9 cellular contexts compared by ENCODE assay signal in the genomic region with DNA sequence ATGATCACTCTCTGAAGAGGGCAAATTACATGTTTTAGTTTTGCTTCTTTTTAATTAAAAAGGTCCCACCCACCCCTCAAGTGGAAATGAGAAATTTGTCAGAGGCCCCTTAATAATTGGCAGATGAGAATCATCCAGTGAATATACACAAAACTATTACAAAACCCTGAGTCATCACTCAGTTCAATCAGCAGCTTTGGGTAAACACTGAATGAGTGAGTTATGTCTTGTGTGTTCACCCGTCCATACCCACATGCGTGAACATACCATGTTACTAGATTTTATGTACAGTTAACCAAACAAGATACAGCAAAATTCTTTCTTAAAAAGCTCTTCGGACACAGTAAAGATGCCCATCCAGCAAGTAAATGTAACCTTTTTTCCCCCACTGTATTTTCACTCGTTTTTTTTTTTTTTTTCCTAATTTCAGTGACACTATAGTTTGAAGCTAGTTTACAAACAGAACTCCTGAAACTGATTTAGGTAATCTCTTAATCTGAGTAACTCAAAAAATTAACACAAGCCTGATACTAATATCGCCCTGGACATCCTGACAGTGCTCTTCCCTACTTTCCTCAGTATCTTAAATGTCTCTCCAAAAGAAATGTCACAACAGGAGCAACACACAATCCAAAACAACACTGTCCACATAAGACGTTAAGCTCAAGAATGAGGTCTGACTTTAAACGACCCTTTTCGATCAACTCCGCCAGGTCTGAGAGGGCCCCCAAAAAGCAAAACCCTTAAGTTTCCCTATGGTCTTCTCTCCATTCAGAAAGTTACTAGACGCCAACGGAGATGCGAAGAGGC. TPM values are rescaled to one million over a fixed set of nuclear protein-coding genes. Genes with fewer than 3 reads are reported as not detected.
DNase-seq lines count a peak whose midpoint lies in the region; ATAC-seq, FAIRE-seq and TF ChIP-seq lines count a peak whose summit lies in the region.
"Had no signal": no experiment of that assay in that cellular context is flagged by ENCODE, and none has a peak within 500 bp of the region (broad histone marks: within the 10 kb centered on the region; RNA-seq: fewer than 3 reads in every experiment).

No MANE protein-coding gene starts in this region.

- H3K4me2 ChIP-seq in astrocyte (ENCODE audit: low read length), result peak overlapping the region; percentile 89

- H3K4me3 ChIP-seq in astrocyte (ENCODE audit: insufficient read depth, low read depth, low read length) (peak overlapping the region; percentile 84), iPS-18a (ENCODE audit: low read length) (peak overlapping the region; percentile 94), skeletal muscle tissue (ENCODE audit: low read length in 3 of 3) (peak overlapping the region; percentile 76 to 93 (median 90))

- peaks cover 66% of the 10 kb centered on the region for H3K79me2 ChIP-seq in astrocyte (ENCODE audit: insufficient read depth, low read length)

- no peak for TF ChIP-seq CTCF in astrocyte (IDR thresholded peaks at IDR 0.05; ENCODE audit: insufficient read depth, low read depth, low read length)

- no peaks in the 10 kb centered on the region for H3K27me3 ChIP-seq in astrocyte (ENCODE audit: insufficient read depth, low read length)
- no peaks in the 10 kb centered on the region for H3K27me3 ChIP-seq in iPS-18a (ENCODE audit: control insufficient read depth, insufficient read depth, low read length)
- H3K27me3 ChIP-seq in skeletal muscle tissue (ENCODE audit: control insufficient read depth in 3 of 3, insufficient read depth in 3 of 3, low read length in 3 of 3), result no peaks in the 10 kb centered on the region

- peak overlapping the region; percentile 95 for H3K9ac ChIP-seq in astrocyte (ENCODE audit: low read length)
- H3K9ac ChIP-seq in iPS-18a (ENCODE audit: low read length), result peak overlapping the region; percentile 92
- peak overlapping the region; percentile 96 to 97 (median 97) for H3K9ac ChIP-seq in skeletal muscle tissue (ENCODE audit: low read depth in 1 of 3, low read length in 3 of 3)

- H3K27me3 Mint-ChIP-seq in astrocyte (ENCODE audit: low read depth, unreplicated experiment), result no peaks in the 10 kb centered on the region

- H3K36me3 Mint-ChIP-seq in astrocyte (ENCODE audit: low read depth, unreplicated experiment), result peaks cover 7% of the 10 kb centered on the region

- H3K27ac Mint-ChIP-seq in astrocyte (ENCODE audit: unreplicated experiment), result peak overlapping the region; percentile 94

- H3K36me3 ChIP-seq in astrocyte (ENCODE audit: insufficient read depth, low read length), result no peaks in the 10 kb centered on the region
- H3K36me3 ChIP-seq in iPS-18a (ENCODE audit: control insufficient read depth, low read depth, low read length), result no peaks in the 10 kb centered on the region
- H3K36me3 ChIP-seq in skeletal muscle tissue (ENCODE audit: control insufficient read depth in 3 of 3, insufficient read depth in 3 of 3, low read length in 3 of 3), result peaks cover 2 to 4% (median 3%) of the 10 kb centered on the region in 3 donors

- peaks cover 58% of the 10 kb centered on the region for H4K20me1 ChIP-seq in astrocyte (ENCODE audit: insufficient read depth, low read length)

- H3K9me3 ChIP-seq in astrocyte (ENCODE audit: insufficient read depth, low read depth, low read length) (no peaks in the 10 kb centered on the region), iPS-18a (ENCODE audit: control insufficient read depth, low read depth, low read length) (no peaks in the 10 kb centered on the region), skeletal muscle tissue (ENCODE audit: control insufficient read depth in 3 of 3, low read length in 3 of 3) (no peaks in the 10 kb centered on the region)

- DNase-seq in NCI-H146 (lab: John Stamatoyannopoulos, UW) (peak; percentile 26), NCI-H146 treated with DMSO at 0.1 percent for 48 hours (lab: John Stamatoyannopoulos, UW; ENCODE audit: unreplicated experiment) (no peak), NCI-H774 (lab: John Stamatoyannopoulos, UW) (peak; percentile 16), astrocyte (ENCODE audit: low read depth) (peak; percentile 70)

- no peaks in the 10 kb centered on the region for H3K9me3 Mint-ChIP-seq in astrocyte (ENCODE audit: unreplicated experiment)

- no peak overlapping the region for H2AFZ ChIP-seq in astrocyte (ENCODE audit: low read depth, low read length)

- H3K4me1 ChIP-seq in astrocyte (ENCODE audit: insufficient read depth, low read length) (peaks cover 12% of the 10 kb centered on the region), iPS-18a (ENCODE audit: control insufficient read depth, low read depth, low read length) (peaks cover 7% of the 10 kb centered on the region), skeletal muscle tissue (ENCODE audit: control insufficient read depth in 3 of 3, insufficient read depth in 3 of 3, low read length in 3 of 3) (peaks cover 7 to 24% (median 17%) of the 10 kb centered on the region in 3 donors)

- FAIRE-seq in astrocyte (lab: Jason Lieb, UNC), result no peak
- FAIRE-seq: islet of Langerhans had no signal

- H3K4me3 Mint-ChIP-seq in astrocyte (ENCODE audit: unreplicated experiment), result peak overlapping the region; percentile 95

- H3K4me1 Mint-ChIP-seq in astrocyte (ENCODE audit: low read depth, unreplicated experiment), result peaks cover 13% of the 10 kb centered on the region

- ATAC-seq in HG02840 (IDR thresholded peaks at IDR 0.05; ENCODE audit: low FRiP score, unreplicated experiment) (peak; percentile 27), GM21576 (IDR thresholded peaks at IDR 0.05; ENCODE audit: unreplicated experiment) (no peak)

- H3K27ac ChIP-seq in astrocyte (ENCODE audit: low read depth, low read length), result peak overlapping the region; percentile 99
- no peak overlapping the region for H3K27ac ChIP-seq in iPS-18a (ENCODE audit: low read length)
- peak overlapping the region; percentile 98 for H3K27ac ChIP-seq in skeletal muscle tissue (ENCODE audit: low read depth, low read length)

RNA-seq across cellular contexts. Expression of gene PSME4, which starts 1.3 kb away (rescaled TPM):
- total RNA-seq in astrocyte (101 and 110 TPM in 2 replicates), skeletal muscle tissue (28.2 TPM)
